30 cellular contexts compared by ENCODE assay signal in genomic region chr13:45941261-45941660, GRCh38.
A peak's percentile ranks its signal among the peaks of the same experiment; 100 is the strongest.
DNase-seq lines count a peak whose midpoint lies in the region; TF ChIP-seq lines count a peak whose summit lies in the region.
"Had no signal": no experiment of that assay in that cellular context is flagged by ENCODE, and none has a peak within 500 bp of the region (broad histone marks: within the 10 kb centered on the region; RNA-seq: fewer than 3 reads in every experiment).

No MANE protein-coding gene starts in this region.

- no peaks in the 10 kb centered on the region for H3K9me3 ChIP-seq in Caco-2
- H3K9me3 ChIP-seq: BLaER1, colonic mucosa, gastrocnemius medialis, mucosa of descending colon, Peyer's patch, tibial nerve had no signal

- no peaks in the 10 kb centered on the region for H3K27me3 Mint-ChIP-seq in Caco-2 (ENCODE audit: insufficient read depth, unreplicated experiment)
- H3K27me3 Mint-ChIP-seq: activated naive CD8-positive, alpha-beta T cell treated with anti-CD3 and anti-CD28 coated beads, Interleukin-2, amount 50 U/mL, for 24 hours had no signal

- no peak overlapping the region for H3K4me3 Mint-ChIP-seq in Caco-2 (ENCODE audit: unreplicated experiment)
- H3K4me3 Mint-ChIP-seq: activated B cell treated with CpG ODN at 0.5 μM for 24 hours; activated CD8-positive, alpha-beta memory T cell treated with anti-CD3 and anti-CD28 coated beads, Interleukin-2, amount 10 ng/mL, durations not matched to agents 7 days and 5 days; activated naive CD8-positive, alpha-beta T cell treated with anti-CD3 and anti-CD28 coated beads, Interleukin-2, amount 50 U/mL, for 24 hours; natural killer cell treated with Interleukin-12 subunit alpha and Interleukin-12 subunit beta and Interleukin-15 and Interleukin-18, amount 100 ng/mL, for 72 hours; stimulated activated effector memory CD8-positive, alpha-beta T cell treated with anti-CD3 and anti-CD28 coated beads, Interleukin-12 subunit alpha, Interleukin-12 subunit beta, amount 100 ng/mL, for 72 hours had no signal

- no peaks in the 10 kb centered on the region for H3K9me3 Mint-ChIP-seq in Caco-2 (ENCODE audit: unreplicated experiment)
- H3K9me3 Mint-ChIP-seq: activated B cell treated with CpG ODN at 0.5 μM for 24 hours; activated naive CD8-positive, alpha-beta T cell treated with anti-CD3 and anti-CD28 coated beads, Interleukin-2, amount 50 U/mL, for 24 hours; natural killer cell treated with Interleukin-12 subunit alpha and Interleukin-12 subunit beta and Interleukin-15 and Interleukin-18, amount 100 ng/mL, for 72 hours; stimulated activated effector memory CD8-positive, alpha-beta T cell treated with anti-CD3 and anti-CD28 coated beads, Interleukin-12 subunit alpha, Interleukin-12 subunit beta, amount 100 ng/mL, for 72 hours had no signal

- peaks cover 2% of the 10 kb centered on the region; the same call in 1 of the 2 replicates for H3K27me3 ChIP-seq in Caco-2 (replicated peaks; ENCODE audit: control insufficient read depth, insufficient read depth, low read length)
- H3K27me3 ChIP-seq: BLaER1, cardiac muscle cell, colonic mucosa, gastrocnemius medialis, Peyer's patch, tibial nerve had no signal

- BruUV-seq in Caco-2 (replicated peaks; lab: Mats Ljungman, UMichigan): no TSS peak

- H3K4me3 ChIP-seq in Caco-2 (ENCODE audit: low read depth, low read length): no peak overlapping the region
- H3K4me3 ChIP-seq: BLaER1, cardiac muscle cell, colonic mucosa, gastrocnemius medialis, mucosa of descending colon, Peyer's patch, tibial nerve had no signal

- H3K36me3 Mint-ChIP-seq in Caco-2 (ENCODE audit: insufficient read depth, unreplicated experiment): no peaks in the 10 kb centered on the region
- H3K36me3 Mint-ChIP-seq: activated CD8-positive, alpha-beta memory T cell treated with anti-CD3 and anti-CD28 coated beads, Interleukin-2, amount 10 ng/mL, durations not matched to agents 7 days and 5 days; natural killer cell treated with Interleukin-12 subunit alpha and Interleukin-12 subunit beta and Interleukin-15 and Interleukin-18, amount 100 ng/mL, for 72 hours; stimulated activated effector memory CD8-positive, alpha-beta T cell treated with anti-CD3 and anti-CD28 coated beads, Interleukin-12 subunit alpha, Interleukin-12 subunit beta, amount 100 ng/mL, for 72 hours had no signal

- peaks cover 6% of the 10 kb centered on the region for H3K4me1 Mint-ChIP-seq in Caco-2 (ENCODE audit: low read depth, unreplicated experiment)
- H3K4me1 Mint-ChIP-seq: activated B cell treated with CpG ODN at 0.5 μM for 24 hours; activated CD8-positive, alpha-beta memory T cell treated with anti-CD3 and anti-CD28 coated beads, Interleukin-2, amount 10 ng/mL, durations not matched to agents 7 days and 5 days; activated naive CD8-positive, alpha-beta T cell treated with anti-CD3 and anti-CD28 coated beads, Interleukin-2, amount 50 U/mL, for 24 hours; stimulated activated effector memory CD8-positive, alpha-beta T cell treated with anti-CD3 and anti-CD28 coated beads, Interleukin-12 subunit alpha, Interleukin-12 subunit beta, amount 100 ng/mL, for 72 hours had no signal

- DNase-seq in EH (ENCODE audit: low read depth) (peak; percentile 7), HT1080 (ENCODE audit: low read depth) (peak; percentile 30), SK-N-DZ (ENCODE audit: low spot score) (peak; percentile 37), iPS-NIHi7 (ENCODE audit: extremely low spot score) (peak; percentile 35), Caco-2 (no peak), NCI-H2171 treated with DMSO at 0.1 percent for 48 hours (lab: John Stamatoyannopoulos, UW) (no peak)
- DNase-seq in activated CD4-positive, alpha-beta T cell treated with anti-CD3 and anti-CD28 coated beads for 48 hours: no peak
- DNase-seq: activated B cell treated with CpG ODN at 0.5 μM for 24 hours; activated CD4-positive, alpha-beta T cell treated with anti-CD3 and anti-CD28 coated beads, Interleukin-2, amount 50 U/mL, for 1 hour; activated CD8-positive, alpha-beta memory T cell treated with anti-CD3 and anti-CD28 coated beads, Interleukin-2, amount 10 ng/mL, durations not matched to agents 7 days and 5 days; activated naive CD8-positive, alpha-beta T cell treated with anti-CD3 and anti-CD28 coated beads, Interleukin-2, amount 50 U/mL, for 24 hours; activated T-cell treated with anti-CD3 and anti-CD28 coated beads, Interleukin-2, amount 50 U/mL, for 48 hours; colonic mucosa; DMS79; effector CD4-positive, alpha-beta T cell; gastrocnemius medialis; GF-D8; GOT3; left colon; mucosa of descending colon; NCI-H146; NCI-H510A treated with DMSO at 0.1 percent for 48 hours; Peyer's patch; SHP77 treated with DMSO at 0.1 percent for 48 hours; T1000 had no signal

- POLR2A ChIA-PET in Caco-2 (lab: Charles Lee): no interaction called here

- no peaks in the 10 kb centered on the region for H3K36me3 ChIP-seq in Caco-2 (ENCODE audit: control insufficient read depth, insufficient read depth, low read length)
- H3K36me3 ChIP-seq: BLaER1, cardiac muscle cell, colonic mucosa, gastrocnemius medialis, Peyer's patch, tibial nerve had no signal

- CTCF ChIA-PET in Caco-2 (lab: Charles Lee): no interaction called here

- intact Hi-C loops in Caco-2 (cut with micrococcal nuclease; ENCODE audit: unreplicated experiment): no loop called here

- TF ChIP-seq CTCF in Caco-2 (IDR thresholded peaks at IDR 0.05; ENCODE audit: insufficient read depth in 1 of 2, low read depth in 1 of 2, low read length in 1 of 2, severe bottlenecking in 1 of 2, unreplicated experiment in 1 of 2): no peak

- no peaks in the 10 kb centered on the region; the same call in 1 of the 2 replicates for H3K4me1 ChIP-seq in Caco-2
- H3K4me1 ChIP-seq: BLaER1, colonic mucosa, gastrocnemius medialis, Peyer's patch, tibial nerve had no signal

- H3K27ac Mint-ChIP-seq in Caco-2 (ENCODE audit: unreplicated experiment): no peak overlapping the region
- H3K27ac Mint-ChIP-seq: activated B cell treated with CpG ODN at 0.5 μM for 24 hours; activated CD8-positive, alpha-beta memory T cell treated with anti-CD3 and anti-CD28 coated beads, Interleukin-2, amount 10 ng/mL, durations not matched to agents 7 days and 5 days; activated naive CD8-positive, alpha-beta T cell treated with anti-CD3 and anti-CD28 coated beads, Interleukin-2, amount 50 U/mL, for 24 hours; natural killer cell treated with Interleukin-12 subunit alpha and Interleukin-12 subunit beta and Interleukin-15 and Interleukin-18, amount 100 ng/mL, for 72 hours; stimulated activated effector memory CD8-positive, alpha-beta T cell treated with anti-CD3 and anti-CD28 coated beads, Interleukin-12 subunit alpha, Interleukin-12 subunit beta, amount 100 ng/mL, for 72 hours had no signal

Comparison
In these comparisons a context has a peak if more than half of its experiments do, and no peak if none do; other contexts are left out.
1. DNase-seq: peak in EH (single experiment), HT1080 (single experiment), SK-N-DZ (single experiment) and iPS-NIHi7 (single experiment); none in Caco-2 (0 of 2), NCI-H2171 treated with DMSO at 0.1 percent for 48 hours (single experiment) and activated CD4-positive, alpha-beta T cell treated with anti-CD3 and anti-CD28 coated beads for 48 hours (single experiment).